15 cellular contexts compared by ENCODE assay signal in genomic region chr3:13539285-13539625, GRCh38. TPM values are rescaled to one million over a fixed set of nuclear protein-coding genes. Genes with fewer than 3 reads are reported as not detected.
DNase-seq lines count a peak whose midpoint lies in the region; ATAC-seq, FAIRE-seq and TF ChIP-seq lines count a peak whose summit lies in the region.
"Had no signal": no experiment of that assay in that cellular context is flagged by ENCODE, and none has a peak within 500 bp of the region (broad histone marks: within the 10 kb centered on the region; RNA-seq: fewer than 3 reads in every experiment).

No MANE protein-coding gene starts in this region.

- no peak overlapping the region for H3K23ac ChIP-seq in trophoblast cell (ENCODE audit: low read length)

- H3K4me1 ChIP-seq in esophagus squamous epithelium: peaks cover 8 to 51% (median 10%) of the 10 kb centered on the region in 3 donors
- H3K4me1 ChIP-seq in trophoblast cell (ENCODE audit: control insufficient read depth in 1 of 2, insufficient read depth in 2 of 2, low read length in 2 of 2): peaks cover 9 to 21% of the 10 kb centered on the region in 2 experiments
- H3K4me1 ChIP-seq: colonic mucosa had no signal

- H2BK120ac ChIP-seq in trophoblast cell (ENCODE audit: insufficient read depth, low read length, poor library complexity): no peak overlapping the region

- no peaks in the 10 kb centered on the region for H3K79me1 ChIP-seq in trophoblast cell (ENCODE audit: low read length)

- no peak for ATAC-seq in HG03025 (IDR thresholded peaks at IDR 0.05; ENCODE audit: low FRiP score, unreplicated experiment)
- ATAC-seq: activated CD8-positive, alpha-beta memory T cell treated with anti-CD3 and anti-CD28 coated beads, Interleukin-2, amount 10 ng/mL, durations not matched to agents 7 days and 5 days had no signal

- DNase-seq in Daoy (ENCODE audit: low read depth) (peak; percentile 53), RCC 7860 (ENCODE audit: low spot score) (peak; percentile 71), esophagus squamous epithelium (lab: John Stamatoyannopoulos, UW) (no peak), trophoblast cell (peak; percentile 69 to 72), MV-4-11 (lab: John Stamatoyannopoulos, UW) (no peak), NCI-H1436 treated with DMSO at 0.1 percent for 48 hours (lab: John Stamatoyannopoulos, UW) (no peak)
- no peak for DNase-seq in stimulated activated CD4-positive, alpha-beta T cell treated with anti-CD3 and anti-CD28 coated beads, Interleukin-1b, Interleukin-23, amount 100 ng/mL, for 48 hours
- DNase-seq: activated CD8-positive, alpha-beta memory T cell treated with anti-CD3 and anti-CD28 coated beads, Interleukin-2, amount 10 ng/mL, durations not matched to agents 7 days and 5 days; activated naive CD4-positive, alpha-beta T cell treated with anti-CD3 and anti-CD28 coated beads, Interleukin-2, amount 10 ng/mL, durations not matched to agents 7 days and 5 days; colonic mucosa; NCI-H1105; NCI-H446 treated with DMSO at 0.1 percent for 48 hours; SIG-M5; stimulated activated naive CD4-positive, alpha-beta T cell treated with Interleukin-2 at 50 U/mL for 16 hours had no signal

- peaks cover 0 to 11% (median 0%) of the 10 kb centered on the region in 3 donors for H3K9me3 ChIP-seq in esophagus squamous epithelium
- H3K9me3 ChIP-seq in trophoblast cell (ENCODE audit: insufficient read depth, low read depth, low read length): peaks cover 2% of the 10 kb centered on the region
- H3K9me3 ChIP-seq: colonic mucosa had no signal

- intact Hi-C loops in esophagus squamous epithelium (cut with DNase I): no loop called here

- H3K4ac ChIP-seq in trophoblast cell (ENCODE audit: low read depth, low read length): no peak overlapping the region

- H3K36me3 ChIP-seq in esophagus squamous epithelium (no peaks in the 10 kb centered on the region), trophoblast cell (ENCODE audit: control insufficient read depth in 1 of 2, insufficient read depth in 2 of 2, low read length in 2 of 2) (no peaks in the 10 kb centered on the region)
- H3K36me3 ChIP-seq: colonic mucosa had no signal

- no peak overlapping the region for H2AFZ ChIP-seq in trophoblast cell (ENCODE audit: insufficient read depth, low read length, poor library complexity)

- H4K91ac ChIP-seq in trophoblast cell (ENCODE audit: low read depth, low read length): no peak overlapping the region

- FAIRE-seq in RCC 7860 (lab: Jason Lieb, UNC): no peak

- H3K14ac ChIP-seq in trophoblast cell (ENCODE audit: low read length): no peak overlapping the region

- no peak overlapping the region for H2BK5ac ChIP-seq in trophoblast cell (ENCODE audit: low read depth, low read length, poor library complexity)

- H3K18ac ChIP-seq in trophoblast cell (ENCODE audit: low read length): no peak overlapping the region

- no peak overlapping the region for H2BK12ac ChIP-seq in trophoblast cell (ENCODE audit: low read length)

- H3K27me3 ChIP-seq in esophagus squamous epithelium (peaks cover 0 to 48% (median 0%) of the 10 kb centered on the region in 4 donors), trophoblast cell (ENCODE audit: insufficient read depth, low read length) (no peaks in the 10 kb centered on the region)

- no peak overlapping the region for H3K4me2 ChIP-seq in trophoblast cell (ENCODE audit: low read length)

- no peak for TF ChIP-seq CTCF in esophagus squamous epithelium (IDR thresholded peaks at IDR 0.05)

- peak overlapping the region in 3 of 4 donors; percentile 25 to 81 (median 74) for H3K27ac ChIP-seq in esophagus squamous epithelium
- H3K27ac ChIP-seq in trophoblast cell (ENCODE audit: low read depth, low read length): no peak overlapping the region
- H3K27ac ChIP-seq: colonic mucosa had no signal

- H3K4me3 ChIP-seq in esophagus squamous epithelium: no peak overlapping the region
- no peak overlapping the region for H3K4me3 ChIP-seq in trophoblast cell (ENCODE audit: low read depth, low read length)
- H3K4me3 ChIP-seq: colonic mucosa had no signal

- H2AK5ac ChIP-seq in trophoblast cell (ENCODE audit: low read length): no peak overlapping the region

- no peaks in the 10 kb centered on the region for H3K79me2 ChIP-seq in trophoblast cell (ENCODE audit: control insufficient read depth, insufficient read depth, low read length, poor library complexity)

- no peak for TF ChIP-seq POLR2A in esophagus squamous epithelium (IDR thresholded peaks at IDR 0.05)

- H4K8ac ChIP-seq in trophoblast cell (ENCODE audit: low read depth, low read length): no peak overlapping the region

- 79 to 94% methylated on average over 5 of the region's 5 CpGs for WGBS in esophagus squamous epithelium, 2 donors
- WGBS in trophoblast cell (ENCODE audit: extremely low coverage, insufficient coverage, insufficient read length): no CpG with 5 or more reads among the region's 5 CpGs

- no peak overlapping the region for H3K9ac ChIP-seq in trophoblast cell (ENCODE audit: low read length)

- no peak overlapping the region for H4K12ac ChIP-seq in trophoblast cell (ENCODE audit: low read depth, low read length)

RNA-seq across cellular contexts. Expression of gene FBLN2, which starts 9.7 kb away (rescaled TPM):
- total RNA-seq in Daoy (2014; rRNA removed; shearing (Covaris generic)): 8.8 and 17.9 TPM in 2 replicates
- 100 to 1,000 TPM in 1 of 4 donors, 10 to 100 TPM in 2, 1 to 10 TPM in 1; 6.3 to 122 (median 25.7) TPM for total RNA-seq in esophagus squamous epithelium
- 15.9 and 19.7 TPM in 2 replicates for polyA plus RNA-seq in trophoblast cell (2013)

RNA-seq across cellular contexts. Expression of gene HDAC11, which starts 59.1 kb away (rescaled TPM):
- 1.9 and 7.1 TPM in 2 replicates for total RNA-seq in Daoy (2014; rRNA removed; shearing (Covaris generic))
- total RNA-seq in esophagus squamous epithelium: 10 to 100 TPM in 3 of 4 donors, 1 to 10 TPM in 1; 8.1 to 25.4 (median 12.3) TPM
- 3.4 and 3.8 TPM in 2 replicates for polyA plus RNA-seq in trophoblast cell (2013)

Comparison
In these comparisons a context has a peak if more than half of its experiments do, and no peak if none do; other contexts are left out.
1. DNase-seq: peak in Daoy (single experiment), RCC 7860 (single experiment) and trophoblast cell (2 of 2); none in esophagus squamous epithelium (single experiment), MV-4-11 (single experiment), stimulated activated CD4-positive, alpha-beta T cell treated with anti-CD3 and anti-CD28 coated beads, Interleukin-1b, Interleukin-23, amount 100 ng/mL, for 48 hours (single experiment) and NCI-H1436 treated with DMSO at 0.1 percent for 48 hours (single experiment).